1 cellular context compared by ENCODE assay signal in genomic region chr12:3544296-3544965, GRCh38.
A peak's percentile ranks its signal among the peaks of the same experiment; 100 is the strongest.
TF ChIP-seq lines count a peak whose summit lies in the region.

No MANE protein-coding gene starts in this region.

TF ChIP-seq in HepG2, 621 proteins besides CTCF, POLR2A, EP300 and RAD21 (continued from another document and continues in another):
- TF ChIP-seq, protein P1, sequence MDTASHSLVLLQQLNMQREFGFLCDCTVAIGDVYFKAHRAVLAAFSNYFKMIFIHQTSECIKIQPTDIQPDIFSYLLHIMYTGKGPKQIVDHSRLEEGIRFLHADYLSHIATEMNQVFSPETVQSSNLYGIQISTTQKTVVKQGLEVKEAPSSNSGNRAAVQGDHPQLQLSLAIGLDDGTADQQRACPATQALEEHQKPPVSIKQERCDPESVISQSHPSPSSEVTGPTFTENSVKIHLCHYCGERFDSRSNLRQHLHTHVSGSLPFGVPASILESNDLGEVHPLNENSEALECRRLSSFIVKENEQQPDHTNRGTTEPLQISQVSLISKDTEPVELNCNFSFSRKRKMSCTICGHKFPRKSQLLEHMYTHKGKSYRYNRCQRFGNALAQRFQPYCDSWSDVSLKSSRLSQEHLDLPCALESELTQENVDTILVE (CRISPR knock-in tag; IDR thresholded peaks at IDR 0.05) = no peak
- TF ChIP-seq GABPB1 (CRISPR knock-in tag; IDR thresholded peaks at IDR 0.05) (peak; percentile 50; the same call in 1 of the 2 replicates), ZNF143 (CRISPR knock-in tag; IDR thresholded peaks at IDR 0.05) (no peak), ZNF12 (CRISPR knock-in tag; IDR thresholded peaks at IDR 0.05) (no peak), YY1 (IDR thresholded peaks at IDR 0.05; ENCODE audit: insufficient read depth, insufficient replicate concordance, low read depth, low read length) (no peak), MEF2D (CRISPR knock-in tag; IDR thresholded peaks at IDR 0.05) (no peak), JUND (CRISPR knock-in tag; IDR thresholded peaks at IDR 0.05) (no peak), FOXM1 (CRISPR knock-in tag; IDR thresholded peaks at IDR 0.05) (no peak), SOX13 (IDR thresholded peaks at IDR 0.05) (no peak), SOX13 (CRISPR knock-in tag; conservative IDR thresholded peaks at IDR 0.05 in 1 of 2, IDR thresholded peaks at IDR 0.05 in 1 of 2) (peak in 1 of 2 experiments; percentile 29; a peak in 1 of 4 replicates), SIN3B (IDR thresholded peaks at IDR 0.05; ENCODE audit: low read length) (no peak), REL (CRISPR knock-in tag; conservative IDR thresholded peaks at IDR 0.05) (no peak), KLF15 (CRISPR knock-in tag; IDR thresholded peaks at IDR 0.05; ENCODE audit: borderline replicate concordance) (no peak), CBFB (CRISPR knock-in tag; IDR thresholded peaks at IDR 0.05) (peak; percentile 66; the same call in 1 of the 2 replicates), ZNF644 (CRISPR knock-in tag; IDR thresholded peaks at IDR 0.05; ENCODE audit: low read depth) (peak; percentile 72), HNRNPLL (IDR thresholded peaks at IDR 0.05; ENCODE audit: low read depth, low read length, poor library complexity, severe bottlenecking) (no peak), IRF2 (CRISPR knock-in tag; IDR thresholded peaks at IDR 0.05) (no peak), ARID5B (CRISPR knock-in tag; IDR thresholded peaks at IDR 0.05) (0 out of 2 replicates have a peak, but pooled peaks have one; percentile 13), FOSL2 (CRISPR knock-in tag; IDR thresholded peaks at IDR 0.05) (0 out of 2 replicates have a peak, but pooled peaks have one; percentile 18), PHF8 (CRISPR knock-in tag; IDR thresholded peaks at IDR 0.05) (no peak), HNF4G (IDR thresholded peaks at IDR 0.05; ENCODE audit: borderline replicate concordance, low read depth, low read length) (peak; percentile 47; the same call in 1 of the 2 replicates), HNF4G (CRISPR knock-in tag; IDR thresholded peaks at IDR 0.05; ENCODE audit: borderline replicate concordance, low read depth) (no peak), SNAPC5 (CRISPR knock-in tag; IDR thresholded peaks at IDR 0.05; ENCODE audit: borderline replicate concordance) (no peak), SALL1 (CRISPR knock-in tag; IDR thresholded peaks at IDR 0.05) (no peak), SCMH1 (CRISPR knock-in tag; IDR thresholded peaks at IDR 0.05; ENCODE audit: borderline replicate concordance) (no peak), FOXA1 (IDR thresholded peaks at IDR 0.05) (no peak), FOXA1 (CRISPR knock-in tag; IDR thresholded peaks at IDR 0.05) (peak; percentile 69), ZNF335 (CRISPR knock-in tag; IDR thresholded peaks at IDR 0.05) (no peak), ETV5 (CRISPR knock-in tag; IDR thresholded peaks at IDR 0.05; ENCODE audit: borderline replicate concordance) (peak; percentile 63; the same call in 1 of the 2 replicates), NFATC3 (CRISPR knock-in tag; IDR thresholded peaks at IDR 0.05) (no peak), FOSL1 (CRISPR knock-in tag; IDR thresholded peaks at IDR 0.05; ENCODE audit: borderline replicate concordance) (no peak), ZNF577 (CRISPR knock-in tag; IDR thresholded peaks at IDR 0.05; ENCODE audit: borderline replicate concordance, low read depth) (no peak), ETS1 (CRISPR knock-in tag; IDR thresholded peaks at IDR 0.05) (no peak), FOXJ3 (CRISPR knock-in tag; IDR thresholded peaks at IDR 0.05; ENCODE audit: borderline replicate concordance) (no peak), CAMTA2 (CRISPR knock-in tag; IDR thresholded peaks at IDR 0.05; ENCODE audit: borderline replicate concordance) (no peak), GABPA (IDR thresholded peaks at IDR 0.05; ENCODE audit: low read depth, low read length) (peak; percentile 13; the same call in 1 of the 2 replicates), GABPA (CRISPR knock-in tag; IDR thresholded peaks at IDR 0.05; ENCODE audit: low read depth) (peak; percentile 77), RCOR2 (CRISPR knock-in tag; IDR thresholded peaks at IDR 0.05) (no peak), HHEX (CRISPR knock-in tag; IDR thresholded peaks at IDR 0.05) (no peak), POLR2G (IDR thresholded peaks at IDR 0.05; ENCODE audit: low read depth, low read length) (no peak), ZNF326 (CRISPR knock-in tag; IDR thresholded peaks at IDR 0.05; ENCODE audit: borderline replicate concordance) (no peak), ZNF207 (IDR thresholded peaks at IDR 0.05; ENCODE audit: borderline replicate concordance) (no peak), ZKSCAN1 (IDR thresholded peaks at IDR 0.05; ENCODE audit: low read length) (no peak), NFAT5 (CRISPR knock-in tag; IDR thresholded peaks at IDR 0.05) (no peak), IKZF1 (IDR thresholded peaks at IDR 0.05) (no peak), SOX6 (IDR thresholded peaks at IDR 0.05) (no peak), SOX6 (CRISPR knock-in tag; IDR thresholded peaks at IDR 0.05) (0 out of 2 replicates have a peak, but pooled peaks have one; percentile 29), MYC (CRISPR knock-in tag; IDR thresholded peaks at IDR 0.05; ENCODE audit: borderline replicate concordance) (no peak), ZBTB14 (CRISPR knock-in tag; IDR thresholded peaks at IDR 0.05) (no peak), SAP130 (CRISPR knock-in tag; IDR thresholded peaks at IDR 0.05; ENCODE audit: low read depth) (no peak), RFXAP (CRISPR knock-in tag; IDR thresholded peaks at IDR 0.05; ENCODE audit: borderline replicate concordance) (no peak), RARA (CRISPR knock-in tag; IDR thresholded peaks at IDR 0.05) (0 out of 2 replicates have a peak, but pooled peaks have one; percentile 18), YEATS2 (CRISPR knock-in tag; IDR thresholded peaks at IDR 0.05; ENCODE audit: borderline replicate concordance) (0 out of 2 replicates have a peak, but pooled peaks have one; percentile 18)
- TF ChIP-seq, protein P2, sequence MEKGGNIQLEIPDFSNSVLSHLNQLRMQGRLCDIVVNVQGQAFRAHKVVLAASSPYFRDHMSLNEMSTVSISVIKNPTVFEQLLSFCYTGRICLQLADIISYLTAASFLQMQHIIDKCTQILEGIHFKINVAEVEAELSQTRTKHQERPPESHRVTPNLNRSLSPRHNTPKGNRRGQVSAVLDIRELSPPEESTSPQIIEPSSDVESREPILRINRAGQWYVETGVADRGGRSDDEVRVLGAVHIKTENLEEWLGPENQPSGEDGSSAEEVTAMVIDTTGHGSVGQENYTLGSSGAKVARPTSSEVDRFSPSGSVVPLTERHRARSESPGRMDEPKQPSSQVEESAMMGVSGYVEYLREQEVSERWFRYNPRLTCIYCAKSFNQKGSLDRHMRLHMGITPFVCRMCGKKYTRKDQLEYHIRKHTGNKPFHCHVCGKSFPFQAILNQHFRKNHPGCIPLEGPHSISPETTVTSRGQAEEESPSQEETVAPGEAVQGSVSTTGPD (CRISPR knock-in tag; IDR thresholded peaks at IDR 0.05) = no peak
- TF ChIP-seq, protein P3, sequence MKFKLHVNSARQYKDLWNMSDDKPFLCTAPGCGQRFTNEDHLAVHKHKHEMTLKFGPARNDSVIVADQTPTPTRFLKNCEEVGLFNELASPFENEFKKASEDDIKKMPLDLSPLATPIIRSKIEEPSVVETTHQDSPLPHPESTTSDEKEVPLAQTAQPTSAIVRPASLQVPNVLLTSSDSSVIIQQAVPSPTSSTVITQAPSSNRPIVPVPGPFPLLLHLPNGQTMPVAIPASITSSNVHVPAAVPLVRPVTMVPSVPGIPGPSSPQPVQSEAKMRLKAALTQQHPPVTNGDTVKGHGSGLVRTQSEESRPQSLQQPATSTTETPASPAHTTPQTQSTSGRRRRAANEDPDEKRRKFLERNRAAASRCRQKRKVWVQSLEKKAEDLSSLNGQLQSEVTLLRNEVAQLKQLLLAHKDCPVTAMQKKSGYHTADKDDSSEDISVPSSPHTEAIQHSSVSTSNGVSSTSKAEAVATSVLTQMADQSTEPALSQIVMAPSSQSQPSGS (CRISPR knock-in tag; IDR thresholded peaks at IDR 0.05) = 0 out of 2 replicates have a peak, but pooled peaks have one; percentile 29
- TF ChIP-seq, protein P4, sequence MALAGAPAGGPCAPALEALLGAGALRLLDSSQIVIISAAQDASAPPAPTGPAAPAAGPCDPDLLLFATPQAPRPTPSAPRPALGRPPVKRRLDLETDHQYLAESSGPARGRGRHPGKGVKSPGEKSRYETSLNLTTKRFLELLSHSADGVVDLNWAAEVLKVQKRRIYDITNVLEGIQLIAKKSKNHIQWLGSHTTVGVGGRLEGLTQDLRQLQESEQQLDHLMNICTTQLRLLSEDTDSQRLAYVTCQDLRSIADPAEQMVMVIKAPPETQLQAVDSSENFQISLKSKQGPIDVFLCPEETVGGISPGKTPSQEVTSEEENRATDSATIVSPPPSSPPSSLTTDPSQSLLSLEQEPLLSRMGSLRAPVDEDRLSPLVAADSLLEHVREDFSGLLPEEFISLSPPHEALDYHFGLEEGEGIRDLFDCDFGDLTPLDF (CRISPR knock-in tag; IDR thresholded peaks at IDR 0.05) = no peak
